19 cellular contexts compared by ENCODE assay signal in the genomic region with DNA sequence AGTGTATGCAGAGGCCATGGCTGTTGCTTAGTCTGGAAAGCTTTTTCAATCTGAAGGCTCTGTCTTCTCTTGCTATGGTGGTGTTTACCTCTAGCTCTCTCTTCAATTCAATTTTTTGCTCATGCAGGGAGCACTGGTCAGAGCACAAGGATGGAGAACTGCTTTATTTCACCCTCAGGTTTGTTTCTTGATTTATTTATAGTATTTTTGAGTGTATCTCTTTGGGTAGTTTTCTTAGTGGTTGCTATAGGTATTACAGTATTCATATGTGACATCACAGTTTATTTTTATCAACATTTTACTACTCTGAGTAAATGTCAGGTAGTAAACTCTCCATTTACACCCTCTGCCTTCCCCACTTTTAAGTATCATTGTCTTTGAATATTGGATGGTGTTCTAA.
DNase-seq lines count a peak whose midpoint lies in the region; ATAC-seq, FAIRE-seq and TF ChIP-seq lines count a peak whose summit lies in the region.
"Had no signal": no experiment of that assay in that cellular context is flagged by ENCODE, and none has a peak within 500 bp of the region (broad histone marks: within the 10 kb centered on the region; RNA-seq: fewer than 3 reads in every experiment).

No MANE protein-coding gene starts in this region.

- H3K9me3 ChIP-seq in breast epithelium = no peaks in the 10 kb centered on the region
- H3K9me3 ChIP-seq in RWPE2 (ENCODE audit: severe bottlenecking) = no peaks in the 10 kb centered on the region
- H3K9me3 ChIP-seq in keratinocyte (ENCODE audit: control insufficient read depth, low read depth, low read length) = no peaks in the 10 kb centered on the region
- no peaks in the 10 kb centered on the region for H3K9me3 ChIP-seq in aorta (ENCODE audit: control insufficient read depth, low read length)
- H3K9me3 ChIP-seq: pancreas, upper lobe of left lung had no signal

- no peaks in the 10 kb centered on the region for H3K9me1 ChIP-seq in keratinocyte (ENCODE audit: control insufficient read depth, extremely low read depth, insufficient read depth, low read length)

- H3K4me2 ChIP-seq in keratinocyte (ENCODE audit: control insufficient read depth, extremely low read depth, insufficient read depth, low read depth, low read length) = peak overlapping the region; percentile 61

- H3K4me1 Mint-ChIP-seq in MCF 10A (ENCODE audit: insufficient read depth, unreplicated experiment) = peaks cover 52% of the 10 kb centered on the region
- H3K4me1 Mint-ChIP-seq: CD4-positive, alpha-beta memory T cell; stimulated activated naive B cell treated with anti-CD40 and anti-IgM and Interleukin-4, amounts not matched to agents 10 μg/mL and 1 μg/mL and 100 μg/mL, for 72 hours had no signal

- no peak overlapping the region for H2AFZ ChIP-seq in keratinocyte (ENCODE audit: control insufficient read depth, low read length)

- peak; percentile 20 for TF ChIP-seq CTCF in MCF 10A (IDR thresholded peaks at IDR 0.05; ENCODE audit: unreplicated experiment)
- no peak for TF ChIP-seq CTCF in breast epithelium (IDR thresholded peaks at IDR 0.05)
- TF ChIP-seq CTCF in RWPE2 (IDR thresholded peaks at IDR 0.05; ENCODE audit: poor library complexity, severe bottlenecking) = peak; percentile 20
- peak in 1 of 3 experiments; percentile 9 for TF ChIP-seq CTCF in keratinocyte (optimal IDR thresholded peaks at IDR 0.05 in 1 of 3, IDR thresholded peaks at IDR 0.05 in 1 of 3, conservative IDR thresholded peaks at IDR 0.05 in 1 of 3; ENCODE audit: extremely low read depth in 1 of 3, insufficient read depth in 2 of 3, low read length in 3 of 3)

- ATAC-seq in RWPE2 (ENCODE audit: low read depth) (no peak), aorta (ENCODE audit: low FRiP score) (no peak), HG02840 (IDR thresholded peaks at IDR 0.05; ENCODE audit: low FRiP score, unreplicated experiment) (no peak)
- ATAC-seq: activated naive CD4-positive, alpha-beta T cell treated with anti-CD3 and anti-CD28 coated beads, Interleukin-2, amount 50 U/mL, for 72 hours; left lobe of liver; pancreas; stimulated activated naive B cell treated with anti-CD40 and anti-IgM and Interleukin-4, amounts not matched to agents 10 μg/mL and 1 μg/mL and 100 μg/mL, for 72 hours had no signal

- peak overlapping the region; percentile 96 for H3K27ac Mint-ChIP-seq in MCF 10A (ENCODE audit: low read depth, unreplicated experiment)
- H3K27ac Mint-ChIP-seq: activated naive CD4-positive, alpha-beta T cell treated with anti-CD3 and anti-CD28 coated beads, Interleukin-2, amount 50 U/mL, for 72 hours; activated T-cell treated with anti-CD3 and anti-CD28 coated beads, Interleukin-2, amount 50 U/mL, for 24 hours; stimulated activated naive B cell treated with anti-CD40 and anti-IgM and Interleukin-4, amounts not matched to agents 10 μg/mL and 1 μg/mL and 100 μg/mL, for 72 hours had no signal

- H3K27me3 ChIP-seq in breast epithelium (no peaks in the 10 kb centered on the region), RWPE2 (ENCODE audit: insufficient read depth, poor library complexity, severe bottlenecking) (no peaks in the 10 kb centered on the region), keratinocyte (ENCODE audit: control insufficient read depth, extremely low read depth, insufficient read depth, low read length) (no peaks in the 10 kb centered on the region), aorta (ENCODE audit: control insufficient read depth in 1 of 2, insufficient read depth in 2 of 2, low read length in 1 of 2) (no peaks in the 10 kb centered on the region)
- H3K27me3 ChIP-seq: pancreas, upper lobe of left lung had no signal

- dilution Hi-C loops in keratinocyte (cut with MboI; ENCODE audit: extremely low pct_ligation_motif_present, low sequenced_read_pairs) = no loop called here

- H3K9me3 Mint-ChIP-seq in MCF 10A (ENCODE audit: unreplicated experiment) = peaks cover 2% of the 10 kb centered on the region
- H3K9me3 Mint-ChIP-seq: activated naive CD4-positive, alpha-beta T cell treated with anti-CD3 and anti-CD28 coated beads, Interleukin-2, amount 50 U/mL, for 72 hours; stimulated activated naive B cell treated with anti-CD40 and anti-IgM and Interleukin-4, amounts not matched to agents 10 μg/mL and 1 μg/mL and 100 μg/mL, for 72 hours had no signal

- H3K4me3 ChIP-seq in breast epithelium (no peak overlapping the region), RWPE2 (ENCODE audit: severe bottlenecking) (no peak overlapping the region), keratinocyte (ENCODE audit: control insufficient read depth in 2 of 3, extremely low read depth in 1 of 3, insufficient read depth in 2 of 3, low read depth in 1 of 3, low read length in 3 of 3) (no peak overlapping the region), aorta (ENCODE audit: low read length in 2 of 2) (no peak overlapping the region)
- H3K4me3 ChIP-seq: pancreas, upper lobe of left lung had no signal

- peaks cover 60% of the 10 kb centered on the region for H3K79me2 ChIP-seq in keratinocyte (ENCODE audit: control insufficient read depth, insufficient read depth, low read length)

- POLR2A ChIA-PET in MCF 10A (lab: Yijun Ruan, JAX) = interaction anchor here (0.6 to 7.3 kb wide), 6 partner anchors 7 to 484 kb away, joined by 3 to 86 read pairs (median 4); a partner anchor contains a TSS

- peaks cover 6% of the 10 kb centered on the region for H3K36me3 Mint-ChIP-seq in MCF 10A (ENCODE audit: insufficient read depth, unreplicated experiment)
- H3K36me3 Mint-ChIP-seq: activated naive CD4-positive, alpha-beta T cell treated with anti-CD3 and anti-CD28 coated beads, Interleukin-2, amount 50 U/mL, for 72 hours; CD4-positive, alpha-beta memory T cell; stimulated activated naive B cell treated with anti-CD40 and anti-IgM and Interleukin-4, amounts not matched to agents 10 μg/mL and 1 μg/mL and 100 μg/mL, for 72 hours had no signal

- H3K4me1 ChIP-seq in breast epithelium = no peaks in the 10 kb centered on the region
- H3K4me1 ChIP-seq in RWPE2 (ENCODE audit: insufficient read depth, poor library complexity, severe bottlenecking) = peaks cover 44% of the 10 kb centered on the region
- H3K4me1 ChIP-seq in keratinocyte (ENCODE audit: control insufficient read depth, extremely low read depth, insufficient read depth, low read length) = peaks cover 52% of the 10 kb centered on the region
- no peaks in the 10 kb centered on the region for H3K4me1 ChIP-seq in aorta (ENCODE audit: control insufficient read depth in 1 of 2, insufficient read depth in 2 of 2, low read length in 2 of 2)
- H3K4me1 ChIP-seq: pancreas had no signal

- no peak for FAIRE-seq in keratinocyte (lab: Jason Lieb, UNC)
- no peak for FAIRE-seq in H54 (lab: Jason Lieb, UNC)
- FAIRE-seq: G401.6, pancreas had no signal

- H3K4me3 Mint-ChIP-seq in MCF 10A (ENCODE audit: unreplicated experiment) = peak overlapping the region; percentile 13
- H3K4me3 Mint-ChIP-seq: activated T-cell treated with anti-CD3 and anti-CD28 coated beads, Interleukin-2, amount 50 U/mL, for 24 hours; CD4-positive, alpha-beta memory T cell; stimulated activated naive B cell treated with anti-CD40 and anti-IgM and Interleukin-4, amounts not matched to agents 10 μg/mL and 1 μg/mL and 100 μg/mL, for 72 hours had no signal

- H3K36me3 ChIP-seq in breast epithelium (no peaks in the 10 kb centered on the region), RWPE2 (ENCODE audit: low read depth) (no peaks in the 10 kb centered on the region), keratinocyte (ENCODE audit: control insufficient read depth in 2 of 2, extremely low read depth in 1 of 2, insufficient read depth in 2 of 2, low read length in 2 of 2) (peaks cover 0 to 4% of the 10 kb centered on the region in 2 experiments), aorta (ENCODE audit: control insufficient read depth in 1 of 2, insufficient read depth in 2 of 2, low read length in 1 of 2) (no peaks in the 10 kb centered on the region)
- H3K36me3 ChIP-seq: pancreas, upper lobe of left lung had no signal

- intact Hi-C loops in MCF 10A (cut with micrococcal nuclease) = no loop called here
- intact Hi-C loops in breast epithelium (cut with DNase I; ENCODE audit: low total_unique reads) = no loop called here
- intact Hi-C loops in aorta (cut with DNase I) = no loop called here

- CTCF ChIA-PET in MCF 10A (lab: Yijun Ruan, JAX) = interaction anchor here (0.7 to 2.5 kb wide), 13 partner anchors 9 to 1938 kb away, joined by 3 to 11 read pairs (median 5); no protein-coding TSS in a partner anchor

- H3K27ac ChIP-seq in breast epithelium (no peak overlapping the region), RWPE2 (ENCODE audit: poor library complexity, severe bottlenecking) (peak overlapping the region; percentile 100), keratinocyte (ENCODE audit: control insufficient read depth, insufficient read depth, low read length) (peak overlapping the region; percentile 90), aorta (ENCODE audit: low read depth in 1 of 2, low read length in 2 of 2) (no peak overlapping the region)
- H3K27ac ChIP-seq: HL-60, pancreas, upper lobe of left lung had no signal

- H4K20me1 ChIP-seq in keratinocyte (ENCODE audit: control insufficient read depth, extremely low read depth, insufficient read depth, low read length) = no peaks in the 10 kb centered on the region

- no peak overlapping the region for H3K9ac ChIP-seq in keratinocyte (ENCODE audit: control insufficient read depth, extremely low read depth, insufficient read depth, low read length)

- no peak for DNase-seq in MCF 10A (ENCODE audit: unreplicated experiment)
- DNase-seq in breast epithelium (ENCODE audit: low spot score in 2 of 2) = no peak
- DNase-seq in RWPE2 (ENCODE audit: low spot score) = no peak
- no peak for DNase-seq in keratinocyte (ENCODE audit: low read depth, low spot score)
- no peak for DNase-seq in NCI-H1105 treated with DMSO at 0.1 percent for 48 hours (lab: John Stamatoyannopoulos, UW)
- no peak for DNase-seq in aorta
- no peak for DNase-seq in H54 (ENCODE audit: insufficient read length, low spot score)
- DNase-seq: activated CD4-positive, alpha-beta T cell treated with anti-CD3 and anti-CD28 coated beads, Interleukin-2, amount 50 U/mL, for 48 hours; activated T-cell treated with anti-CD3 and anti-CD28 coated beads, Interleukin-2, amount 50 U/mL, for 24 hours; CD4-positive, alpha-beta memory T cell; effector CD4-positive, alpha-beta T cell; pancreas; stimulated activated naive B cell treated with anti-CD40 and anti-IgM and Interleukin-4, amounts not matched to agents 10 μg/mL and 1 μg/mL and 100 μg/mL, for 72 hours; upper lobe of left lung had no signal

- BruUV-seq in MCF 10A (replicated peaks; lab: Mats Ljungman, UMichigan) = no TSS peak

- no peaks in the 10 kb centered on the region for H3K27me3 Mint-ChIP-seq in MCF 10A (ENCODE audit: insufficient read depth, unreplicated experiment)
- H3K27me3 Mint-ChIP-seq: activated T-cell treated with anti-CD3 and anti-CD28 coated beads, Interleukin-2, amount 50 U/mL, for 24 hours; CD4-positive, alpha-beta memory T cell had no signal

- TF ChIP-seq POLR2A in breast epithelium (IDR thresholded peaks at IDR 0.05) (no peak), H54 (IDR thresholded peaks at IDR 0.05; ENCODE audit: low read depth, low read length) (no peak)

Comparison
In these comparisons a context has a peak if more than half of its experiments do, and no peak if none do; other contexts are left out.
1. CTCF ChIP-seq: peak in MCF 10A (single experiment) and RWPE2 (single experiment); none in breast epithelium (0 of 3).
2. H3K27ac ChIP-seq: peak in RWPE2 (single experiment) and keratinocyte (single experiment); none in breast epithelium (0 of 2) and aorta (0 of 2).